8 cellular contexts compared by ENCODE assay signal in the genomic region with DNA sequence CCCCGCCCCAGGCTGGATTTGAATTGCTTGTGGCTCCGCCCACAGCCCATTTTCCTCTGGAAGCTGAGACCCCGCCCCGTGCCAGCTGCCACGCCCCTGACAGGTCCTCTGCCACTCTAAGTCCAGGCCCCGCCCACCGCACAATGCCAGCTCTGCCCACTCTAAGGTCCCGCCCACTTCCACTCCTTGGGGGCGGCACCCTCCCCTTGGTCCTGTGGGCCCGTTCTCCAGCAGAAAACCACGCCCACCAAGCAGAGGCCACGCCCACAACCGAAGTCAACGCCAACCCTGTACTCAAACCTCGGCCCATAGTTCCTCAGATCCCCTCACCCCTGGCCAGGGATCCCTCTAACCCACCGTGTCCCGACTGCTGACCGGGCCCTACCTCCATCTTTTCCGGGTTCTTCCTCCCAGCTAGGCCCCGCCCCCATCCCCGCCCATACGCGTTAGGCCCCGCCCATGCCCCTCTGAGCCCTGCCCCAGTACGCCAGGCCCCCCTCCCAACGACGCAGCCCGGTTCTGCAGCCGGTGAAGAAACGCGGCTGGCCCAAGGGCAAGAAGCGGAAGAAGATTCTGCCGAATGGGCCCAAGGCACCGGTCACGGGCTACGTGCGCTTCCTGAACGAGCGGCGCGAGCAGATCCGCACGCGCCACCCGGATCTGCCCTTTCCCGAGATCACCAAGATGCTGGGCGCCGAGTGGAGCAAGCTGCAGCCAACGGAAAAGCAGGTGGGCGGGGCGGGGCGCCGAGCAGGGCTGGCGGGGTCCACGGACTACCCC. TPM values are rescaled to one million over a fixed set of nuclear protein-coding genes. Genes with fewer than 3 reads are reported as not detected.
DNase-seq lines count a peak whose midpoint lies in the region; ATAC-seq and TF ChIP-seq lines count a peak whose summit lies in the region.

No MANE protein-coding gene starts in this region.

- in situ Hi-C loops in gastrocnemius medialis (cut with MboI; ENCODE audit: low sequenced_read_pairs in 4 of 4) = no loop called here

- no peaks in the 10 kb centered on the region for H3K4me1 ChIP-seq in iPS-15b (ENCODE audit: control insufficient read depth, insufficient read depth, low read length)
- peaks cover 16 to 24% of the 10 kb centered on the region in 2 donors for H3K4me1 ChIP-seq in gastrocnemius medialis

- H3K36me3 Mint-ChIP-seq in brain = peaks cover 10% of the 10 kb centered on the region

- H3K9me3 Mint-ChIP-seq in brain = peaks cover 0 to 4% (median 0%) of the 10 kb centered on the region in 5 experiments

- H3K4me3 ChIP-seq in iPS-15b (ENCODE audit: low read depth, low read length) (peak overlapping the region; percentile 82), gastrocnemius medialis (peak overlapping the region; percentile 84 to 97 (median 88))

- TF ChIP-seq POLR2A in gastrocnemius medialis (IDR thresholded peaks at IDR 0.05) = no peak

- no peaks in the 10 kb centered on the region for H3K9me3 ChIP-seq in iPS-15b (ENCODE audit: control insufficient read depth, insufficient read depth, low read length)
- no peaks in the 10 kb centered on the region for H3K9me3 ChIP-seq in gastrocnemius medialis

- intact Hi-C loops in gastrocnemius medialis (cut with DNase I; ENCODE audit: low total_unique reads) = loop anchor here (2.0 kb wide), 2 partner anchors 53 to 67 kb away; a partner anchor contains a TSS

- no peaks in the 10 kb centered on the region for H3K27me3 Mint-ChIP-seq in brain

- H3K4me3 Mint-ChIP-seq in brain = peak overlapping the region; percentile 78 to 85 (median 82)

- H3K9ac ChIP-seq in iPS-15b (ENCODE audit: low read depth, low read length) = no peak overlapping the region

- H3K27ac ChIP-seq in gastrocnemius medialis = peak overlapping the region in 1 of 4 donors; percentile 90

- TF ChIP-seq CTCF in brain (conservative IDR thresholded peaks at IDR 0.05) (no peak), gastrocnemius medialis (IDR thresholded peaks at IDR 0.05 in 4 of 5, conservative IDR thresholded peaks at IDR 0.05 in 1 of 5) (no peak)

- peak overlapping the region in 3 of 5 experiments; percentile 8 to 62 (median 14) for H3K27ac Mint-ChIP-seq in brain

- H3K4me1 Mint-ChIP-seq in brain = peaks cover 21% of the 10 kb centered on the region

- H3K36me3 ChIP-seq in iPS-15b (ENCODE audit: control insufficient read depth, insufficient read depth, low read length) = peaks cover 3% of the 10 kb centered on the region
- no peaks in the 10 kb centered on the region for H3K36me3 ChIP-seq in gastrocnemius medialis

- H3K27me3 ChIP-seq in iPS-15b (ENCODE audit: control insufficient read depth, insufficient read depth, low read length) (no peaks in the 10 kb centered on the region), gastrocnemius medialis (no peaks in the 10 kb centered on the region)

- ATAC-seq in gastrocnemius medialis = peak; percentile 31 to 56
- no peak for ATAC-seq in HG03520 (IDR thresholded peaks at IDR 0.05; ENCODE audit: unreplicated experiment)

- DNase-seq in NCI-H2227 (lab: John Stamatoyannopoulos, UW; ENCODE audit: unreplicated experiment) (peak; percentile 87), NCI-H2227 treated with DMSO at 0.1 percent for 48 hours (lab: John Stamatoyannopoulos, UW) (no peak), NCI-H2081 (lab: John Stamatoyannopoulos, UW) (peak; percentile 71 to 83), UCSD-AML1 (lab: John Stamatoyannopoulos, UW; ENCODE audit: unreplicated experiment) (peak; percentile 99), gastrocnemius medialis (peak; percentile 76 to 93)

RNA-seq across cellular contexts. Expression of a gene that starts 1.3 kb away (rescaled TPM):
- 135 TPM for polyA plus RNA-seq in brain (ENCODE audit: insufficient read depth, low read depth, low replicate concordance)
- total RNA-seq in gastrocnemius medialis = 10 to 100 TPM; 31.4 to 61.1 (median 36.6) TPM

RNA-seq across cellular contexts. Expression of a gene that starts 11.2 kb away (rescaled TPM):
- polyA plus RNA-seq in brain (ENCODE audit: insufficient read depth, low read depth, low replicate concordance) = 6.9 TPM
- 1 to 10 TPM in 1 of 4 donors, under 1 TPM in 3; 0.15 to 1.1 (median 0.33) TPM for total RNA-seq in gastrocnemius medialis

RNA-seq across cellular contexts. Expression of a gene that starts 16.7 kb away (rescaled TPM):
- polyA plus RNA-seq in brain (ENCODE audit: insufficient read depth, low read depth, low replicate concordance) = 66.2 TPM
- 10 to 100 TPM; 22.3 to 77.3 (median 48.7) TPM for total RNA-seq in gastrocnemius medialis

RNA-seq across cellular contexts. Expression of a gene that starts 32.6 kb away (rescaled TPM):
- 2.2 TPM for polyA plus RNA-seq in brain (ENCODE audit: insufficient read depth, low read depth, low replicate concordance)
- 1 to 10 TPM in 1 of 4 donors, under 1 TPM in 2, not detected in 1; 0.36 to 1.2 (median 0.51) TPM for total RNA-seq in gastrocnemius medialis

RNA-seq across cellular contexts. Expression of a gene that starts 35.1 kb away (rescaled TPM):
- 1.9 TPM for polyA plus RNA-seq in brain (ENCODE audit: insufficient read depth, low read depth, low replicate concordance)
- not detected for total RNA-seq in gastrocnemius medialis
